9 cellular contexts compared by ENCODE assay signal in the genomic region with DNA sequence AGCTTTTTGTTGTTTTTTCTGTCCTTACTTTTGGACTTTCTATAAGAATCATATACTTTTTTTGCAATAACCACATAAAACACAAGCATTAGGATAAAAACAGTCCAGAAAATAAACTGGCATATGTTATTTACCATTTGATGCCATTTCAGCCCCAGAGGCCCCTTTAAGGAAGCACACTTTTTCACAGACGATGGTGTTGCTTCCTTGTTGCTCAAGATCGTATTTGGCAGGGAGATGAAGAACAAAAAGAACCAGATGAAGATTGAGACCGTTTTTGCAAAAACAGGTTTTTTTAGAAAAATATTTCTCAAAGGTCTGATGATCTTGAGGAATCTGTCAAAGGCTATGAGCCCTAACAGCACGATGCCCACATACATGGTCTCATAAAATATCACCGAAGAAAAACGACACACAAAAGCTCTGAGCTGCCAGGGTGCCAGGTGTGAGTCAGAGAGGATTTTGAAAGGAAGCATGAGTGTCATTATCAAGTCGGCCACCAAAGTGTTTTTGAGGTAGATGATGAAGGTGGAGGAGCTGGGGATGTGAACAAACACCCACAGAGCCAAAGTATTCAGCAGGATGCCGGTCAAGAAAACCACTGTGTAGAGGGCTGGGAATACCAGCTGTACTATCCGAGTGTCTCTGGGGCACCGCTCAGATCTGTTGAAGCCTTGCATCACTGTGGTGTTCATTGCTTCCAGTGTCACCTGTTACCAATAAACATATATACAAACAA. TPM values are rescaled to one million over a fixed set of nuclear protein-coding genes. Genes with fewer than 3 reads are reported as not detected.
DNase-seq lines count a peak whose midpoint lies in the region; ATAC-seq and TF ChIP-seq lines count a peak whose summit lies in the region.
"Had no signal": no experiment of that assay in that cellular context is flagged by ENCODE, and none has a peak within 500 bp of the region (broad histone marks: within the 10 kb centered on the region; RNA-seq: fewer than 3 reads in every experiment).

No MANE protein-coding gene starts in this region.

- H3K27ac ChIP-seq in HCT116 (ENCODE audit: low read depth, low read length): no peak overlapping the region
- no peak overlapping the region for H3K27ac ChIP-seq in rectal smooth muscle tissue (ENCODE audit: low read depth, low read length)

- H3K36me3 ChIP-seq in HCT116 (ENCODE audit: control insufficient read depth in 1 of 2, insufficient read depth in 2 of 2, low read length in 2 of 2): no peaks in the 10 kb centered on the region
- no peaks in the 10 kb centered on the region for H3K36me3 ChIP-seq in rectal smooth muscle tissue (ENCODE audit: control insufficient read depth, insufficient read depth, low read length)

- RAD21 ChIA-PET in HCT116 (lab: Charles Lee; ENCODE audit: low non-redundant PET in 1 of 2, low total read pairs in 2 of 2, uncharacterized antibody in 2 of 2, unreplicated experiment in 2 of 2): no interaction called here

- BruUV-seq in HCT116 (replicated peaks; lab: Mats Ljungman, UMichigan): no TSS peak

- H3K9ac ChIP-seq in HCT116 (ENCODE audit: low read length) (peak overlapping the region; percentile 12; the same call in 1 of the 2 replicates), rectal smooth muscle tissue (ENCODE audit: low read length) (no peak overlapping the region)

- H3K4me1 ChIP-seq in HCT116 (ENCODE audit: control insufficient read depth in 1 of 2, insufficient read depth in 2 of 2, low read length in 2 of 2): peaks cover 15 to 22% of the 10 kb centered on the region in 2 experiments
- H3K4me1 ChIP-seq in rectal smooth muscle tissue (ENCODE audit: control insufficient read depth, insufficient read depth, low read length): no peaks in the 10 kb centered on the region

- TF ChIP-seq CTCF in HCT116 (IDR thresholded peaks at IDR 0.05 in 2 of 3, conservative IDR thresholded peaks at IDR 0.05 in 1 of 3; ENCODE audit: borderline replicate concordance in 1 of 3, insufficient read depth in 1 of 3, low read depth in 2 of 3, low read length in 2 of 3) (0 out of 6 replicates have a peak, but pooled peaks of 1 of the 3 experiments have one; percentile 5), endothelial cell (IDR thresholded peaks at IDR 0.05; ENCODE audit: unreplicated experiment) (no peak)

- H3K9me3 Mint-ChIP-seq in endothelial cell (ENCODE audit: unreplicated experiment): no peaks in the 10 kb centered on the region

- no peak for TF ChIP-seq RAD21 in HCT116 (IDR thresholded peaks at IDR 0.05; ENCODE audit: low read depth)

- intact Hi-C loops in HCT116 (cut with micrococcal nuclease): loop anchor here (1.0 kb wide), 1 partner anchor 38 kb away; no protein-coding TSS in a partner anchor

- peak overlapping the region; percentile 47 for H2AFZ ChIP-seq in HCT116 (ENCODE audit: low read depth, low read length, poor library complexity, severe bottlenecking)

- H3K4me1 Mint-ChIP-seq in endothelial cell (ENCODE audit: unreplicated experiment): peaks cover 9% of the 10 kb centered on the region

- H3K27me3 Mint-ChIP-seq in endothelial cell (ENCODE audit: unreplicated experiment): no peaks in the 10 kb centered on the region

- peak overlapping the region; percentile 26 for H3K27ac Mint-ChIP-seq in endothelial cell (ENCODE audit: unreplicated experiment)

- H3K4me3 ChIP-seq in HCT116 (replicated peaks in 1 of 2; ENCODE audit: low read depth in 1 of 2, low read length in 2 of 2) (peak overlapping the region in 1 of 2 experiments; percentile 40; a peak in 2 of 4 replicates), rectal smooth muscle tissue (ENCODE audit: low read length) (peak overlapping the region; percentile 27)
- H3K4me3 ChIP-seq: K562 had no signal

- no peak overlapping the region for H3K4me3 Mint-ChIP-seq in endothelial cell (ENCODE audit: unreplicated experiment)

- H3K27me3 ChIP-seq in HCT116 (ENCODE audit: insufficient read depth, low read length) (no peaks in the 10 kb centered on the region), rectal smooth muscle tissue (ENCODE audit: control insufficient read depth, insufficient read depth, low read length) (no peaks in the 10 kb centered on the region)

- H3K36me3 Mint-ChIP-seq in endothelial cell (ENCODE audit: low read depth, unreplicated experiment): no peaks in the 10 kb centered on the region

- no peaks in the 10 kb centered on the region for H3K9me3 ChIP-seq in HCT116 (ENCODE audit: control insufficient read depth in 1 of 2, insufficient read depth in 1 of 2, low read depth in 1 of 2, low read length in 2 of 2)

- H3K4me2 ChIP-seq in HCT116 (ENCODE audit: low read length): peak overlapping the region; percentile 66

- POLR2A ChIA-PET in HCT116 (lab: Charles Lee): no interaction called here

- H3K9me2 ChIP-seq in HCT116 (ENCODE audit: insufficient read depth): no peaks in the 10 kb centered on the region

- DNase-seq in HCT116 (ENCODE audit: low read depth, low spot score): no peak
- peak; percentile 9 for DNase-seq in OCI-M1 (lab: John Stamatoyannopoulos, UW)
- DNase-seq in endothelial cell (ENCODE audit: low spot score): no peak
- no peak for DNase-seq in NCI-H2171 treated with DMSO at 0.1 percent for 48 hours (lab: John Stamatoyannopoulos, UW)

- ATAC-seq in HCT116 (peak; percentile 78), HG02763 (IDR thresholded peaks at IDR 0.05; ENCODE audit: unreplicated experiment) (no peak), HG03135 (IDR thresholded peaks at IDR 0.05; ENCODE audit: unreplicated experiment) (no peak), GM21825 (IDR thresholded peaks at IDR 0.05; ENCODE audit: unreplicated experiment) (no peak)
- ATAC-seq: K562 had no signal

- CTCF ChIA-PET in HCT116 (lab: Charles Lee): interaction anchor here (0.6 to 1.7 kb wide), 9 partner anchors 10 to 511 kb away, joined by 3 to 10 read pairs (median 5); a partner anchor contains a TSS

- TF ChIP-seq POLR2A in HCT116 (IDR thresholded peaks at IDR 0.05; ENCODE audit: borderline replicate concordance, extremely low read depth, insufficient read depth, insufficient read length): no peak

- no peaks in the 10 kb centered on the region for H4K20me1 ChIP-seq in HCT116 (ENCODE audit: insufficient read depth)

- H3K79me2 ChIP-seq in HCT116 (ENCODE audit: insufficient read depth, low read length): no peaks in the 10 kb centered on the region

TF ChIP-seq in HCT116, 20 proteins besides CTCF, POLR2A, EP300 and RAD21:
- TF ChIP-seq TCF7L2 (IDR thresholded peaks at IDR 0.05; ENCODE audit: borderline replicate concordance, extremely low read depth, insufficient read depth, insufficient read length) (peak; percentile 9), JUND (IDR thresholded peaks at IDR 0.05) (peak; percentile 19; the same call in 1 of the 2 replicates), FOSL1 (IDR thresholded peaks at IDR 0.05; ENCODE audit: low read depth) (peak; percentile 37; the same call in 1 of the 2 replicates), ELF1 (IDR thresholded peaks at IDR 0.05; ENCODE audit: borderline replicate concordance, low read depth) (no peak), YY1 (IDR thresholded peaks at IDR 0.05; ENCODE audit: extremely low read depth, insufficient replicate concordance, low read depth, low read length) (no peak)
- TF ChIP-seq, protein P1, sequence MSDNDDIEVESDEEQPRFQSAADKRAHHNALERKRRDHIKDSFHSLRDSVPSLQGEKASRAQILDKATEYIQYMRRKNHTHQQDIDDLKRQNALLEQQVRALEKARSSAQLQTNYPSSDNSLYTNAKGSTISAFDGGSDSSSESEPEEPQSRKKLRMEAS (IDR thresholded peaks at IDR 0.05): peak; percentile 32; the same call in 1 of the 2 replicates

RNA-seq across cellular contexts. Expression of a gene that starts 0.9 kb away (rescaled TPM):
- not detected for total RNA-seq in HCT116 (2021; ENCODE audit: unreplicated experiment)
- polyA plus RNA-seq in HCT116 (2012): not detected in 2 replicates
- total RNA-seq in endothelial cell (ENCODE audit: unreplicated experiment): not detected
- total RNA-seq: K562 had no signal
- polyA plus RNA-seq: K562 had no signal

RNA-seq across cellular contexts. Expression of a gene that starts 11.8 kb away (rescaled TPM):
- total RNA-seq in HCT116 (2021; ENCODE audit: unreplicated experiment) (3.8 TPM), endothelial cell (ENCODE audit: unreplicated experiment) (2.0 TPM)
- polyA plus RNA-seq in HCT116 (2012): 6.0 and 6.6 TPM in 2 replicates
- total RNA-seq: K562 had no signal
- polyA plus RNA-seq: K562 had no signal

RNA-seq across cellular contexts. Expression of a gene that starts 50.1 kb away (rescaled TPM):
- total RNA-seq in HCT116 (2021; ENCODE audit: unreplicated experiment) (not detected), endothelial cell (ENCODE audit: unreplicated experiment) (0.21 TPM)
- not detected in 2 replicates for polyA plus RNA-seq in HCT116 (2012)
- total RNA-seq: K562 had no signal
- polyA plus RNA-seq: K562 had no signal

RNA-seq across cellular contexts. Expression of a gene that starts 56.1 kb away (rescaled TPM):
- not detected for total RNA-seq in HCT116 (2021; ENCODE audit: unreplicated experiment)
- not detected in 2 replicates for polyA plus RNA-seq in HCT116 (2012)
- total RNA-seq in endothelial cell (ENCODE audit: unreplicated experiment): not detected
- total RNA-seq: K562 had no signal
- polyA plus RNA-seq: K562 had no signal
